Comparison of ENCODE assay signal across 15 cellular contexts in the genomic region with DNA sequence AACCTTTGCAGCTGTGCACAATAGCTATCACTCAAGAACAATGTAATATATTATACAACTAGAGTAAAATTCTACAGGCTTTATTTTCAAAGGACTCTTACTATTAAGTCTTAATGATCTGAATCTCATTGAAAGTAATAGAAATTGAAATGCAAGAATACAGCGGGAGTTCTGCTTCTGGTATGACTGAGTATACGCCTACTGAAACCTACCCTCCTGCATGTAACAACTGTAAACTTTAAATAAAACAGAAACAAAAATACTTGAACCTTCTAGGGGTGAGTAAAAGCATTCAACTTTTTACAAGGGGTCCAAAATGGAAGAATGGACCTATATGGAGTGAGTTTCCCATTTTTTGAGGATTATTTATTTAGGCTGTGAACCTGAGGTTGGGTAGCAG. TPM values are rescaled to one million over a fixed set of nuclear protein-coding genes. Genes with fewer than 3 reads are reported as not detected.
DNase-seq lines count a peak whose midpoint lies in the region; ATAC-seq, FAIRE-seq and TF ChIP-seq lines count a peak whose summit lies in the region.
"Had no signal": no experiment of that assay in that cellular context is flagged by ENCODE, and none has a peak within 500 bp of the region (broad histone marks: within the 10 kb centered on the region; RNA-seq: fewer than 3 reads in every experiment).

No MANE protein-coding gene starts in this region.

- no peaks in the 10 kb centered on the region for H3K9me3 ChIP-seq in GM12878 (replicated peaks; ENCODE audit: control insufficient read depth, insufficient read depth, low read length)
- H3K9me3 ChIP-seq in CD4-positive, alpha-beta T cell (ENCODE audit: control insufficient read depth, low read length): no peaks in the 10 kb centered on the region
- H3K9me3 ChIP-seq in mucosa of descending colon: no peaks in the 10 kb centered on the region

- ATAC-seq in GM21717 (IDR thresholded peaks at IDR 0.05; ENCODE audit: unreplicated experiment): peak; percentile 93
- peak; percentile 66 for ATAC-seq in HG03060 (IDR thresholded peaks at IDR 0.05; ENCODE audit: low read depth, unreplicated experiment)
- peak; percentile 72 for ATAC-seq in GM12878
- no peak for ATAC-seq in CD4-positive, alpha-beta T cell (ENCODE audit: poor library complexity)
- ATAC-seq in mucosa of descending colon: no peak

- CTCF ChIA-PET in GM12878 (lab: Yijun Ruan, JAX): no interaction called here
- CTCF ChIA-PET in CD4-positive, alpha-beta T cell (lab: Charles Lee): no interaction called here

- no TSS peak for BruUV-seq in GM12878 (replicated peaks; lab: Mats Ljungman, UMichigan)

- in situ Hi-C loops in GM12878 (cut with MboI): no loop called here

- H4K20me1 ChIP-seq in GM12878 (ENCODE audit: control insufficient read depth, insufficient read depth): no peaks in the 10 kb centered on the region

- DNase-seq in GM19239 (ENCODE audit: insufficient read length, low spot score): no peak
- no peak for DNase-seq in GM12878 (ENCODE audit: low read depth, low spot score)
- DNase-seq in CD4-positive, alpha-beta T cell: no peak
- DNase-seq in mucosa of descending colon: no peak
- DNase-seq in central memory CD4-positive, alpha-beta T cell: no peak
- DNase-seq in activated CD4-positive, CD25-positive, alpha-beta regulatory T cell (lab: John Stamatoyannopoulos, UW): no peak
- DNase-seq: activated naive CD4-positive, alpha-beta T cell treated with anti-CD3 and anti-CD28 coated beads for 36 hours; NCI-H2029; NK-92 treated with Interleukin-12 subunit alpha and Interleukin-12 subunit beta, amount 100 ng/mL, for 24 hours; substantia nigra had no signal

- no peak overlapping the region for H3K4me3 Mint-ChIP-seq in CD4-positive, alpha-beta T cell
- H3K4me3 Mint-ChIP-seq: activated naive CD4-positive, alpha-beta T cell treated with anti-CD3 and anti-CD28 coated beads for 36 hours had no signal

- FAIRE-seq in GM19239 (lab: Jason Lieb, UNC) (peak; percentile 86), GM12878 (lab: Jason Lieb, UNC) (no peak)
- FAIRE-seq: islet of Langerhans had no signal

- H3K4me1 Mint-ChIP-seq in CD4-positive, alpha-beta T cell (ENCODE audit: low read depth): no peaks in the 10 kb centered on the region

- H3K9ac ChIP-seq in GM12878 (ENCODE audit: control insufficient read depth, insufficient read depth, low read length): no peak overlapping the region
- H3K9ac ChIP-seq: KMS-11 had no signal

- H3K9me3 Mint-ChIP-seq in CD4-positive, alpha-beta T cell: no peaks in the 10 kb centered on the region
- H3K9me3 Mint-ChIP-seq: activated naive CD4-positive, alpha-beta T cell treated with anti-CD3 and anti-CD28 coated beads for 36 hours had no signal

- TF ChIP-seq RAD21 in GM12878 (IDR thresholded peaks at IDR 0.05; ENCODE audit: insufficient read depth, low read depth, low read length): no peak

- H3K27ac Mint-ChIP-seq in CD4-positive, alpha-beta T cell: no peak overlapping the region
- H3K27ac Mint-ChIP-seq: activated naive CD4-positive, alpha-beta T cell treated with anti-CD3 and anti-CD28 coated beads for 36 hours had no signal

- H3K4me2 ChIP-seq in GM12878 (ENCODE audit: control insufficient read depth, insufficient read depth): peak overlapping the region; percentile 69
- H3K4me2 ChIP-seq: KMS-11 had no signal

- SMC1A ChIA-PET in GM12878 (lab: Charles Lee; ENCODE audit: uncharacterized antibody, unreplicated experiment): interaction anchor here (1.0 kb wide), 1 partner anchor 42 kb away, joined by 3 read pairs; no protein-coding TSS in a partner anchor

- no peak overlapping the region for H2AFZ ChIP-seq in GM12878 (ENCODE audit: control insufficient read depth, low read depth, low read length)

- H3K36me3 ChIP-seq in GM12878 (ENCODE audit: control insufficient read depth in 2 of 2, insufficient read depth in 2 of 2, low read length in 1 of 2) (no peaks in the 10 kb centered on the region), mucosa of descending colon (ENCODE audit: low read depth) (no peaks in the 10 kb centered on the region)

- peaks cover 26% of the 10 kb centered on the region for H3K27me3 Mint-ChIP-seq in CD4-positive, alpha-beta T cell

- TF ChIP-seq CTCF in GM12878 (IDR thresholded peaks at IDR 0.05 in 2 of 3, conservative IDR thresholded peaks at IDR 0.05 in 1 of 3; ENCODE audit: control insufficient read depth in 2 of 3, extremely low read depth in 1 of 3, insufficient read depth in 1 of 3, low read depth in 3 of 3, low read length in 3 of 3) (no peak), mucosa of descending colon (IDR thresholded peaks at IDR 0.05) (no peak)
- TF ChIP-seq CTCF in CD4-positive, alpha-beta T cell (IDR thresholded peaks at IDR 0.05): no peak

- H3K27me3 ChIP-seq in GM12878 (replicated peaks in 1 of 2; ENCODE audit: control insufficient read depth in 2 of 2, insufficient read depth in 2 of 2, low read length in 1 of 2): no peaks in the 10 kb centered on the region
- peaks cover 21% of the 10 kb centered on the region for H3K27me3 ChIP-seq in CD4-positive, alpha-beta T cell (ENCODE audit: control insufficient read depth, insufficient read depth, low read length)

- RAD21 ChIA-PET in GM12878 (lab: Charles Lee; ENCODE audit: unreplicated experiment): no interaction called here

- TF ChIP-seq EP300 in GM12878 (IDR thresholded peaks at IDR 0.05; ENCODE audit: borderline replicate concordance in 1 of 2, control insufficient read depth in 1 of 2, low read depth in 2 of 2, low read length in 2 of 2): no peak

- H3K79me2 ChIP-seq in GM12878 (ENCODE audit: control insufficient read depth, insufficient read depth, low read length): no peaks in the 10 kb centered on the region

- 0% methylated on average over 2 of the region's 2 CpGs for WGBS in GM12878 (ENCODE audit: insufficient coverage, insufficient replicate concordance, low lambda C conversion rate, missing lambda C conversion rate)

- TF ChIP-seq POLR2A in GM12878 (IDR thresholded peaks at IDR 0.05; ENCODE audit: low read depth, low read length): no peak

- POLR2A ChIA-PET in GM12878 (lab: Charles Lee): no interaction called here
- POLR2A ChIA-PET in CD4-positive, alpha-beta T cell (lab: Charles Lee): no interaction called here

- no peak overlapping the region for H3K27ac ChIP-seq in GM12878 (ENCODE audit: control insufficient read depth, insufficient read depth)
- no peak overlapping the region for H3K27ac ChIP-seq in CD4-positive, alpha-beta T cell (ENCODE audit: low read depth, low read length)
- H3K27ac ChIP-seq: C4-2B, KMS-11 had no signal

- H3K4me3 ChIP-seq in GM12878: no peak overlapping the region
- H3K4me3 ChIP-seq in mucosa of descending colon: no peak overlapping the region

- peaks cover 6% of the 10 kb centered on the region; the same call in 1 of the 2 replicates for H3K4me1 ChIP-seq in GM12878 (ENCODE audit: control insufficient read depth, insufficient read depth, low read length)
- H3K4me1 ChIP-seq in mucosa of descending colon (ENCODE audit: low read depth): no peaks in the 10 kb centered on the region

- no peaks in the 10 kb centered on the region for H3K36me3 Mint-ChIP-seq in CD4-positive, alpha-beta T cell (ENCODE audit: low read depth)

- intact Hi-C loops in GM12878 (cut with micrococcal nuclease; ENCODE audit: unreplicated experiment) (no loop called here), mucosa of descending colon (cut with DNase I, micrococcal nuclease) (no loop called here)
- intact Hi-C loops in CD4-positive, alpha-beta T cell (cut with DNase I, micrococcal nuclease): no loop called here

TF ChIP-seq in GM12878, 131 proteins besides CTCF, POLR2A, EP300 and RAD21:
- TF ChIP-seq ZBED1 (IDR thresholded peaks at IDR 0.05; ENCODE audit: borderline replicate concordance): no peak
TF ChIP-seq in GM12878: peak in this region for 0.

RNA-seq across cellular contexts. Expression of a gene that starts 13.5 kb away (rescaled TPM):
- total RNA-seq in GM12878 (2013; cell fraction: nucleolus; rRNA removed): 0.10 and 0.46 TPM in 2 replicates
- total RNA-seq in GM12878 (2014; rRNA removed) (0.05 and 0.06 TPM in 2 replicates), GM12878 (2014; rRNA removed; fragmentation: Illumina TruSeq; extraction: Trizol) (0.05 and 0.31 TPM in 2 replicates), GM12878 (2021) (0.03 TPM in 1 of 2 replicates, not detected in the other), mucosa of descending colon (1 to 10 TPM in 2 of 3 donors, under 1 TPM in 1; 0.58 to 9.6 (median 1.1) TPM)
- 0.03 TPM for polyA plus RNA-seq in GM12878 (2011; ENCODE audit: low read depth)
- polyA plus RNA-seq in GM12878 (2011; rRNA removed) (0.04 and 0.08 TPM in 2 replicates), GM12878 (2014; fragmentation: Illumina TruSeq; extraction: Trizol) (0.01 and 0.02 TPM in 2 replicates), GM12878 (2014; fragmentation: Nextera tagmentation; extraction: Ambion mirVana) (not detected), GM12878 (2014; rRNA removed) (0.01 TPM in 1 of 2 replicates, not detected in the other), GM12878 (2016; fragmentation: Nextera tagmentation; extraction: Ambion mirVana) (under 1 TPM; 0.01 to 0.14 TPM)
- polyA plus RNA-seq in GM12878 (2011; cell fraction: cytosol; rRNA removed): 0.03 and 0.05 TPM in 2 replicates
- 0.10 and 0.12 TPM in 2 replicates for polyA plus RNA-seq in GM12878 (2011; cell fraction: nucleus; rRNA removed)
- 0.14 and 0.16 TPM in 2 replicates for polyA plus RNA-seq in GM12878 (2012)
- polyA minus RNA-seq in GM12878 (2011; rRNA and poly(A)+ RNA removed): 0.15 TPM in 2 replicates
- polyA minus RNA-seq in GM12878 (2011; cell fraction: cytosol; rRNA and poly(A)+ RNA removed): not detected in 2 replicates
- 0.24 and 0.57 TPM in 2 replicates for polyA minus RNA-seq in GM12878 (2011; cell fraction: nucleus; rRNA and poly(A)+ RNA removed)
- under 1 TPM; 0.16 to 0.22 TPM for total RNA-seq in CD4-positive, alpha-beta T cell
- total RNA-seq: activated naive CD4-positive, alpha-beta T cell treated with anti-CD3 and anti-CD28 coated beads for 36 hours had no signal

Comparison
In these comparisons a context has a peak if more than half of its experiments do, and no peak if none do; other contexts are left out.
1. ATAC-seq: peak in GM21717 (single experiment), HG03060 (single experiment) and GM12878 (single experiment); none in CD4-positive, alpha-beta T cell (single experiment) and mucosa of descending colon (single experiment).